In the genomic region with DNA sequence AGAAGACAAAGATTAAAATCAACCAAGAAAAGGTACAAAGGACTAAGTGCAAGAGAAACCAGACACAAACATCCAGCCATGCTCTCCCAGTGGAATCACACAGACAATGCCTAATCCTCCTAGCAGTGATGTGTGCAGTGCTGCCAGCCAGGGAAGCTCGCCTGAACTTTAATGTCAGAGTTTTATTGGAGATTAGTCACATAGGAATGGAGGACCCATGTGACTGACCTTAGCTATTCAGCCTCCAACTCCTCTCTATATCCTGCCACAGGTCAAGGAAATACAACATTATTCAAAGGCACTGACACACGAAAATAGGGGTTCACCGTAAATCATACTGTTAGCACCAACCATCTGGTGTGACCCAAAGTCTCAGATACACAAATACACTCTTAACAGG, we compare ENCODE assay signal across 26 cellular contexts.
DNase-seq lines count a peak whose midpoint lies in the region; ATAC-seq, FAIRE-seq and TF ChIP-seq lines count a peak whose summit lies in the region.
"Had no signal": no experiment of that assay in that cellular context is flagged by ENCODE, and none has a peak within 500 bp of the region (broad histone marks: within the 10 kb centered on the region; RNA-seq: fewer than 3 reads in every experiment).

No MANE protein-coding gene starts in this region.

- H3K4me2 ChIP-seq in hepatocyte = no peak overlapping the region

- no peak overlapping the region for H2AFZ ChIP-seq in hepatocyte

- 71% methylated on average over 3 of the region's 3 CpGs for WGBS in hepatocyte (ENCODE audit: low lambda C conversion rate, missing lambda C conversion rate)
- WGBS in testis, 2 donors = 50 to 65% methylated on average over 3 of the region's 3 CpGs

- H3K4me3 ChIP-seq in hepatocyte = no peak overlapping the region
- H3K4me3 ChIP-seq in testis = no peak overlapping the region
- H3K4me3 ChIP-seq: suprapubic skin had no signal

- ATAC-seq in HG03045 (IDR thresholded peaks at IDR 0.05; ENCODE audit: unreplicated experiment) = no peak
- ATAC-seq: activated T-cell treated with anti-CD3 and anti-CD28 coated beads, Interleukin-2, amount 50 U/mL, for 72 hours; esophagus mucosa; right cardiac atrium had no signal

- FAIRE-seq in H54 (lab: Jason Lieb, UNC) = no peak

- DNase-seq in H54 (ENCODE audit: insufficient read length, low spot score) (peak; percentile 33), RKO (ENCODE audit: low spot score) (peak; percentile 21), hepatocyte (ENCODE audit: low spot score) (peak; percentile 10), renal cortical epithelial cell (ENCODE audit: low read depth) (peak; percentile 53), NCI-H2171 treated with DMSO at 0.1 percent for 48 hours (lab: John Stamatoyannopoulos, UW) (no peak), cortex of kidney (lab: John Stamatoyannopoulos, UW) (no peak), testis (no peak)
- DNase-seq: activated CD4-positive, CD25-positive, alpha-beta regulatory T cell; activated CD8-positive, alpha-beta memory T cell treated with anti-CD3 and anti-CD28 coated beads for 24 hours; activated naive CD4-positive, alpha-beta T cell treated with anti-CD3 and anti-CD28 coated beads, Interleukin-2, amount 50 U/mL, for 16 hours; activated T-cell treated with anti-CD3 and anti-CD28 coated beads, Interleukin-2, amount 50 U/mL, for 72 hours; aorta; CD4-positive, alpha-beta T cell; effector CD8-positive, alpha-beta T cell; glutamatergic neuron; IMR-90; MM.1S; NCI-H187 treated with DMSO at 0.1 percent for 48 hours; NCI-H2227 treated with DMSO at 0.1 percent for 48 hours; NK-92 treated with Interleukin-12 subunit alpha and Interleukin-12 subunit beta, amount 100 ng/mL, for 24 hours; occipital lobe; right cardiac atrium; T-helper 9 cell had no signal

- no peaks in the 10 kb centered on the region for H3K79me2 ChIP-seq in hepatocyte

- H3K27me3 ChIP-seq in hepatocyte = no peaks in the 10 kb centered on the region
- no peaks in the 10 kb centered on the region for H3K27me3 ChIP-seq in testis
- H3K27me3 ChIP-seq: suprapubic skin had no signal

- no peak for TF ChIP-seq CTCF in hepatocyte (IDR thresholded peaks at IDR 0.05; ENCODE audit: poor library complexity)
- TF ChIP-seq CTCF in testis (IDR thresholded peaks at IDR 0.05) = no peak

- no peak for TF ChIP-seq POLR2A in H54 (IDR thresholded peaks at IDR 0.05; ENCODE audit: low read depth, low read length)
- no peak for TF ChIP-seq POLR2A in testis (IDR thresholded peaks at IDR 0.05)

- H4K20me1 ChIP-seq in hepatocyte (ENCODE audit: insufficient read depth, poor library complexity, severe bottlenecking) = no peaks in the 10 kb centered on the region

- H3K27ac ChIP-seq in hepatocyte = no peak overlapping the region
- H3K27ac ChIP-seq in testis = no peak overlapping the region
- H3K27ac ChIP-seq: suprapubic skin had no signal

- H3K9me2 ChIP-seq in hepatocyte (replicated peaks; ENCODE audit: insufficient read depth) = no peaks in the 10 kb centered on the region

- no peaks in the 10 kb centered on the region for H3K9me3 ChIP-seq in hepatocyte (ENCODE audit: low read depth)
- H3K9me3 ChIP-seq in testis = no peaks in the 10 kb centered on the region
- H3K9me3 ChIP-seq: suprapubic skin had no signal

- no peaks in the 10 kb centered on the region for H3K4me1 ChIP-seq in hepatocyte (ENCODE audit: insufficient read depth)
- H3K4me1 ChIP-seq in testis = no peaks in the 10 kb centered on the region
- H3K4me1 ChIP-seq: suprapubic skin had no signal

- H3K36me3 ChIP-seq in hepatocyte (replicated peaks; ENCODE audit: insufficient read depth, low read depth) (no peaks in the 10 kb centered on the region), testis (ENCODE audit: low read depth, missing control alignments) (no peaks in the 10 kb centered on the region)
- H3K36me3 ChIP-seq: suprapubic skin had no signal

- intact Hi-C loops in testis (cut with DNase I; ENCODE audit: low total_unique reads) = no loop called here

Comparison
In these comparisons a context has a peak if more than half of its experiments do, and no peak if none do; other contexts are left out.
1. DNase-seq: peak in H54 (single experiment), RKO (single experiment), hepatocyte (single experiment) and renal cortical epithelial cell (single experiment); none in NCI-H2171 treated with DMSO at 0.1 percent for 48 hours (single experiment), cortex of kidney (single experiment) and testis (single experiment).